Comparison of ENCODE assay signal across 19 cellular contexts in genomic region chr1:9401080-9401453, GRCh38.
A peak's percentile ranks its signal among the peaks of the same experiment; 100 is the strongest.
DNase-seq lines count a peak whose midpoint lies in the region; ATAC-seq, FAIRE-seq and TF ChIP-seq lines count a peak whose summit lies in the region.
"Had no signal": no experiment of that assay in that cellular context is flagged by ENCODE, and none has a peak within 500 bp of the region (broad histone marks: within the 10 kb centered on the region; RNA-seq: fewer than 3 reads in every experiment).

No MANE protein-coding gene starts in this region.

- no peak overlapping the region for H3K9ac ChIP-seq in kidney (ENCODE audit: low read length in 2 of 2)

- H3K36me3 ChIP-seq in left ventricle myocardium inferior (no peaks in the 10 kb centered on the region), RWPE2 (ENCODE audit: low read depth) (no peaks in the 10 kb centered on the region), kidney (ENCODE audit: control insufficient read depth in 1 of 2, insufficient read depth in 2 of 2, low read length in 2 of 2) (no peaks in the 10 kb centered on the region), tibial artery (no peaks in the 10 kb centered on the region)
- H3K36me3 ChIP-seq: colonic mucosa, Peyer's patch, transverse colon had no signal

- DNase-seq in left ventricle myocardium inferior (no peak), Right ventricle myocardium superior (no peak), RWPE2 (ENCODE audit: low spot score) (peak; percentile 54), kidney (peak; percentile 52), tibial artery (no peak), medulla oblongata (ENCODE audit: extremely low spot score) (no peak)
- no peak for DNase-seq in activated CD8-positive, alpha-beta memory T cell treated with anti-CD3 and anti-CD28 coated beads, Interleukin-2, amount 50 U/mL, for 4 hours
- DNase-seq: activated naive CD8-positive, alpha-beta T cell treated with anti-CD3 and anti-CD28 coated beads for 36 hours; colonic mucosa; NCI-H1048; NCI-H187 treated with DMSO at 0.1 percent for 48 hours; NCI-H2227 treated with DMSO at 0.1 percent for 48 hours; NCI-H82; stimulated activated CD4-positive, alpha-beta T cell treated with anti-CD3 and anti-CD28 coated beads, Interleukin-1b, Interleukin-23, amount 100 ng/mL, for 48 hours; T-helper 9 cell; transverse colon had no signal

- H3K4me1 ChIP-seq in left ventricle myocardium inferior (peaks cover 41% of the 10 kb centered on the region), RWPE2 (ENCODE audit: insufficient read depth, poor library complexity, severe bottlenecking) (no peaks in the 10 kb centered on the region), kidney (ENCODE audit: control insufficient read depth in 1 of 2, insufficient read depth in 1 of 2, low read depth in 1 of 2, low read length in 2 of 2) (peaks cover 0 to 11% of the 10 kb centered on the region in 2 donors), tibial artery (peaks cover 14 to 90% (median 52%) of the 10 kb centered on the region in 4 donors)

- no peak for ATAC-seq in Right ventricle myocardium superior (ENCODE audit: poor library complexity)
- ATAC-seq in RWPE2 (ENCODE audit: low read depth): no peak
- no peak for ATAC-seq in GM21825 (IDR thresholded peaks at IDR 0.05; ENCODE audit: unreplicated experiment)

- H3K27ac ChIP-seq in left ventricle myocardium inferior (replicated peaks) (peak overlapping the region; percentile 80), RWPE2 (ENCODE audit: poor library complexity, severe bottlenecking) (no peak overlapping the region), kidney (ENCODE audit: low read depth in 2 of 2, low read length in 2 of 2) (peak overlapping the region in 1 of 2 donors; percentile 17), tibial artery (peak overlapping the region; percentile 69 to 81)
- H3K27ac ChIP-seq: colonic mucosa had no signal

- H3K27me3 ChIP-seq in left ventricle myocardium inferior (ENCODE audit: low read depth) (no peaks in the 10 kb centered on the region), RWPE2 (ENCODE audit: insufficient read depth, poor library complexity, severe bottlenecking) (no peaks in the 10 kb centered on the region), tibial artery (no peaks in the 10 kb centered on the region)
- H3K27me3 ChIP-seq: colonic mucosa, Peyer's patch, transverse colon had no signal

- H3K4me3 ChIP-seq in left ventricle myocardium inferior (no peak overlapping the region), RWPE2 (ENCODE audit: severe bottlenecking) (no peak overlapping the region), kidney (ENCODE audit: low read length in 2 of 2) (no peak overlapping the region), tibial artery (no peak overlapping the region)
- H3K4me3 ChIP-seq: colonic mucosa, Peyer's patch, transverse colon had no signal

- TF ChIP-seq CTCF in left ventricle myocardium inferior (IDR thresholded peaks at IDR 0.05; ENCODE audit: borderline replicate concordance) (no peak), RWPE2 (IDR thresholded peaks at IDR 0.05; ENCODE audit: poor library complexity, severe bottlenecking) (no peak), kidney (IDR thresholded peaks at IDR 0.05; ENCODE audit: borderline replicate concordance, extremely low read depth, insufficient read depth) (no peak), tibial artery (IDR thresholded peaks at IDR 0.05) (no peak)

- H3K9me3 ChIP-seq in left ventricle myocardium inferior (replicated peaks) (no peaks in the 10 kb centered on the region), RWPE2 (ENCODE audit: severe bottlenecking) (no peaks in the 10 kb centered on the region), kidney (ENCODE audit: control insufficient read depth in 1 of 2, low read length in 2 of 2) (no peaks in the 10 kb centered on the region), tibial artery (no peaks in the 10 kb centered on the region)
- H3K9me3 ChIP-seq: colonic mucosa, Peyer's patch, transverse colon had no signal

- FAIRE-seq in kidney (lab: Jason Lieb, UNC): no peak
- FAIRE-seq: A204.1 had no signal

- intact Hi-C loops in left ventricle myocardium inferior (cut with micrococcal nuclease): no loop called here
- intact Hi-C loops in Right ventricle myocardium superior (cut with DNase I): no loop called here
- intact Hi-C loops in kidney (cut with DNase I): no loop called here
- intact Hi-C loops in tibial artery (cut with DNase I; ENCODE audit: low total_unique reads): no loop called here

Comparison
In these comparisons a context has a peak if more than half of its experiments do, and no peak if none do; other contexts are left out.
1. DNase-seq: peak in RWPE2 (single experiment) and kidney (single experiment); none in left ventricle myocardium inferior (single experiment), Right ventricle myocardium superior (single experiment), tibial artery (0 of 2), medulla oblongata (single experiment) and activated CD8-positive, alpha-beta memory T cell treated with anti-CD3 and anti-CD28 coated beads, Interleukin-2, amount 50 U/mL, for 4 hours (single experiment).